In the genomic region with DNA sequence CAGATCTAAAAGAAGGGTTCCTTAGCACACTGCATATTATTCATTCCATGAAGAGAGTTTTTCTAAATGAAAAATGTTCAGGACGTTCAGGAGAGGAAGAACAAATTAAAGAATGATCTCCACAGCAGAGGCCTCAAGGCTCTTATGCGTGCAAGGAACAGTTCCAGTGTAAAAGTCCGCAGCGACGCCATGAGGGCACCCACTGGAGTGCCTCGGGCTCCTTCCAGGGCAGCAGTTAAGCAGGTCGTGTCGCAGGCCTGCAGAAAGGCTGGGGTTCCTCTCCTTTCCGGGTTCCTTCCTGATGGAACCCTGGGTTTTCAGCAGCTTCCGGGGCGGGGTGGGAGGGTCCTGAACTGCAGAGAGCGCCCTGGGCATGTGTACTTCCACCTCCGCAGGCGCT, we compare ENCODE assay signal across 22 cellular contexts.
"Had no signal": no experiment of that assay in that cellular context is flagged by ENCODE, and none has a peak within 500 bp of the region (broad histone marks: within the 10 kb centered on the region; RNA-seq: fewer than 3 reads in every experiment).

No MANE protein-coding gene starts in this region.

- DNase-seq: colonic mucosa; cortex of kidney; effector CD8-positive, alpha-beta T cell; effector memory CD8-positive, alpha-beta T cell; endodermal cell; erythroblast; esophagus squamous epithelium; foreskin fibroblast; foreskin melanocyte; gastrocnemius medialis; heart right ventricle; hippocampal formation; left cardiac atrium; left ventricle myocardium superior; lower lobe of right lung; midbrain; naive thymus-derived CD4-positive, alpha-beta T cell; natural killer cell had no signal

- H3K27me3 Mint-ChIP-seq: dendritic cell treated with granulocyte-macrophage colony-stimulating factor and Interleukin-4, amounts not matched to agents 40 ng/mL and 50 ng/mL, for 4 days had no signal

- H3K4me1 Mint-ChIP-seq: naive thymus-derived CD4-positive, alpha-beta T cell; natural killer cell had no signal

- H3K4me3 Mint-ChIP-seq: dendritic cell treated with granulocyte-macrophage colony-stimulating factor and Interleukin-4, amounts not matched to agents 40 ng/mL and 50 ng/mL, for 4 days; effector memory CD8-positive, alpha-beta T cell; endodermal cell; naive thymus-derived CD4-positive, alpha-beta T cell; natural killer cell had no signal

- ATAC-seq: effector memory CD8-positive, alpha-beta T cell; esophagus mucosa; gastrocnemius medialis; heart right ventricle; left cardiac atrium; left lung; left ventricle myocardium superior; lower lobe of right lung; naive thymus-derived CD4-positive, alpha-beta T cell; natural killer cell had no signal

- H3K27ac ChIP-seq: colonic mucosa, epithelial cell of prostate, esophagus squamous epithelium, gastrocnemius medialis, heart right ventricle, left lung, lower lobe of right lung had no signal

- H3K4me1 ChIP-seq: colonic mucosa, gastrocnemius medialis, heart right ventricle, left lung, lower lobe of right lung had no signal

- H3K9me3 ChIP-seq: colonic mucosa, esophagus squamous epithelium, gastrocnemius medialis, heart right ventricle, left lung, lower lobe of right lung had no signal

- H3K4me3 ChIP-seq: colonic mucosa, esophagus squamous epithelium, gastrocnemius medialis, heart right ventricle, left lung, lower lobe of right lung had no signal

- H3K9me3 Mint-ChIP-seq: dendritic cell treated with granulocyte-macrophage colony-stimulating factor and Interleukin-4, amounts not matched to agents 40 ng/mL and 50 ng/mL, for 4 days; effector memory CD8-positive, alpha-beta T cell; naive thymus-derived CD4-positive, alpha-beta T cell; natural killer cell had no signal

- H3K27ac Mint-ChIP-seq: dendritic cell treated with granulocyte-macrophage colony-stimulating factor and Interleukin-4, amounts not matched to agents 40 ng/mL and 50 ng/mL, for 4 days; effector memory CD8-positive, alpha-beta T cell; endodermal cell; naive thymus-derived CD4-positive, alpha-beta T cell; natural killer cell had no signal

- H3K27me3 ChIP-seq: colonic mucosa, esophagus squamous epithelium, gastrocnemius medialis, left lung had no signal

- H3K36me3 ChIP-seq: colonic mucosa, esophagus squamous epithelium, gastrocnemius medialis, heart right ventricle, left lung, lower lobe of right lung had no signal

- H3K36me3 Mint-ChIP-seq: natural killer cell had no signal
